Comparison of ENCODE assay signal across 8 cellular contexts in the genomic region with DNA sequence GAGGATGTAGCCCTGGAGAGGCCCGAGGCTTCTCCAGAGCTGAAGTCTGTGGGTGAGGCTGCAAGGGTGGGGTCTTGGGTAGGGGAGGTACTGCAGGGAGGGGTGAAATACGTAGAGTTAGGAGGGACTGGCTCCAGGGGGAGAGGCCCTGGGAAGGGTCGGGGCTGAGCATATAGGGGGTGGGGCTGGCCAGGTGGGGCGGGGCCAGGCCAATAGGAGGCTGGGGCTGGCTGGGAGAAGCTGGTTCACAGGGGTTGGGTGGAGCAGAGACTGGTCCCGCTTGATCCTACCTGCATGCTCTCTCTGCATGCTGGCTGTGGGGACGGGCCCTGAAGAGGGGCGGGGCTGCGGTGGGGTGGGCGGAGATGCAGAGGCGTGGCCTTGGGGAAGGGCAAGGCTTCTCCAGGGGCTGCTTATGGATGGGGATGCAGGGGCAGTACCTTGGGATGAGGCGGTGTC. TPM values are rescaled to one million over a fixed set of nuclear protein-coding genes. Genes with fewer than 3 reads are reported as not detected.
A peak's percentile ranks its signal among the peaks of the same experiment; 100 is the strongest.
DNase-seq lines count a peak whose midpoint lies in the region; ATAC-seq and TF ChIP-seq lines count a peak whose summit lies in the region.

No MANE protein-coding gene starts in this region.

- TF ChIP-seq CTCF in CD14-positive monocyte (IDR thresholded peaks at IDR 0.05): no peak

- peaks cover 40 to 60% (median 46%) of the 10 kb centered on the region in 3 donors for H3K27me3 Mint-ChIP-seq in CD14-positive monocyte (ENCODE audit: low read depth in 3 of 3)

- DNase-seq in CD14-positive monocyte (ENCODE audit: low spot score) (no peak), HT-29 (ENCODE audit: low spot score) (peak; percentile 61), T-helper 9 cell (peak; percentile 44), hepatic stellate cell (ENCODE audit: low spot score) (no peak), occipital lobe (lab: John Stamatoyannopoulos, UW) (no peak)
- DNase-seq in effector CD4-positive, alpha-beta T cell: peak; percentile 37
- DNase-seq in stimulated activated CD4-positive, alpha-beta T cell treated with anti-CD3 and anti-CD28 coated beads, Interleukin-15, amount 100 ng/mL, for 1 hour (ENCODE audit: low read depth in 1 of 2, low spot score in 1 of 2): peak; percentile 7 to 31

- no peak overlapping the region for H3K27ac Mint-ChIP-seq in CD14-positive monocyte

- ATAC-seq in GM18867 (IDR thresholded peaks at IDR 0.05; ENCODE audit: unreplicated experiment): no peak

- no peaks in the 10 kb centered on the region for H3K36me3 Mint-ChIP-seq in CD14-positive monocyte

- intact Hi-C loops in CD14-positive monocyte (cut with micrococcal nuclease): no loop called here

- peaks cover 8% of the 10 kb centered on the region for H3K4me1 Mint-ChIP-seq in CD14-positive monocyte

- peaks cover 5 to 23% (median 16%) of the 10 kb centered on the region in 7 donors for H3K9me3 Mint-ChIP-seq in CD14-positive monocyte

- peak overlapping the region; percentile 30 to 58 for H3K4me3 Mint-ChIP-seq in CD14-positive monocyte

RNA-seq across cellular contexts. Expression of a gene that starts 51.9 kb away (rescaled TPM):
- polyA plus RNA-seq in CD14-positive monocyte: not detected
- 0.10 and 0.53 TPM in 2 replicates for total RNA-seq in HT-29 (2014; rRNA removed; shearing (Covaris generic))
- 51.6 TPM for total RNA-seq in occipital lobe

Comparison
In these comparisons a context has a peak if more than half of its experiments do, and no peak if none do; other contexts are left out.
1. DNase-seq: peak in HT-29 (single experiment), T-helper 9 cell (single experiment), effector CD4-positive, alpha-beta T cell (single experiment) and stimulated activated CD4-positive, alpha-beta T cell treated with anti-CD3 and anti-CD28 coated beads, Interleukin-15, amount 100 ng/mL, for 1 hour (2 of 2); none in CD14-positive monocyte (single experiment), hepatic stellate cell (single experiment) and occipital lobe (single experiment).
2. RNA of a gene that starts 51.9 kb away (total RNA-seq): 51.6 TPM in occipital lobe (single experiment); 0.10 to 0.53 TPM in HT-29; every median in the first group is over 10 times any median in the second.